9 cellular contexts compared by ENCODE assay signal in genomic region chr7:143385891-143386781, GRCh38. TPM values are rescaled to one million over a fixed set of nuclear protein-coding genes. Genes with fewer than 3 reads are reported as not detected.
DNase-seq lines count a peak whose midpoint lies in the region; ATAC-seq and TF ChIP-seq lines count a peak whose summit lies in the region.
"Had no signal": no experiment of that assay in that cellular context is flagged by ENCODE, and none has a peak within 500 bp of the region (broad histone marks: within the 10 kb centered on the region; RNA-seq: fewer than 3 reads in every experiment).

No MANE protein-coding gene starts in this region.

- ATAC-seq in CD4-positive, alpha-beta T cell (ENCODE audit: poor library complexity): peak; percentile 67
- ATAC-seq in HG03097 (IDR thresholded peaks at IDR 0.05; ENCODE audit: low FRiP score, unreplicated experiment): peak; percentile 48
- ATAC-seq in mucosa of descending colon: peak; percentile 35
- ATAC-seq in GM21576 (IDR thresholded peaks at IDR 0.05; ENCODE audit: unreplicated experiment): no peak

- H3K4me3 ChIP-seq in mucosa of descending colon (no peak overlapping the region), OCI-LY7 (ENCODE audit: low read depth, low read length, poor library complexity, severe bottlenecking) (no peak overlapping the region)

- H3K9me2 ChIP-seq in OCI-LY7 (ENCODE audit: insufficient read depth, low read length): no peaks in the 10 kb centered on the region

- H3K36me3 Mint-ChIP-seq in CD4-positive, alpha-beta T cell (ENCODE audit: low read depth): peaks cover 34% of the 10 kb centered on the region

- CTCF ChIA-PET in CD4-positive, alpha-beta T cell (lab: Charles Lee): no interaction called here
- CTCF ChIA-PET in OCI-LY7 (lab: Charles Lee; ENCODE audit: unreplicated experiment): interaction anchor here (1.1 kb wide), 1 partner anchor 10 kb away, joined by 3 read pairs; no protein-coding TSS in a partner anchor

- peaks cover 2% of the 10 kb centered on the region for H3K36me3 ChIP-seq in mucosa of descending colon (ENCODE audit: low read depth)
- H3K36me3 ChIP-seq in OCI-LY7 (ENCODE audit: insufficient read depth, low read length): no peaks in the 10 kb centered on the region

- H3K27me3 ChIP-seq in CD4-positive, alpha-beta T cell (ENCODE audit: control insufficient read depth, insufficient read depth, low read length): no peaks in the 10 kb centered on the region

- no peak for TF ChIP-seq CTCF in CD4-positive, alpha-beta T cell (IDR thresholded peaks at IDR 0.05)
- no peak for TF ChIP-seq CTCF in mucosa of descending colon (IDR thresholded peaks at IDR 0.05)
- no peak for TF ChIP-seq CTCF in OCI-LY7 (conservative IDR thresholded peaks at IDR 0.05; ENCODE audit: low read length)

- no peak overlapping the region for H3K4me2 ChIP-seq in OCI-LY7 (ENCODE audit: low read length)

- H3K79me2 ChIP-seq in OCI-LY7 (ENCODE audit: insufficient read depth, low read depth, low read length): no peaks in the 10 kb centered on the region

- no peaks in the 10 kb centered on the region for H3K27me3 Mint-ChIP-seq in CD4-positive, alpha-beta T cell

- intact Hi-C loops in CD4-positive, alpha-beta T cell (cut with DNase I, micrococcal nuclease): loop anchor here in 1 of 2 experiments (10.0 kb wide), 1 partner anchor 531 kb away; the partner anchor contains the start of gene EPHB6
- intact Hi-C loops in mucosa of descending colon (cut with DNase I, micrococcal nuclease): no loop called here
- intact Hi-C loops in OCI-LY7 (cut with micrococcal nuclease; ENCODE audit: unreplicated experiment): no loop called here

- H3K4me1 ChIP-seq in mucosa of descending colon (ENCODE audit: low read depth): peaks cover 26% of the 10 kb centered on the region
- H3K4me1 ChIP-seq in OCI-LY7 (ENCODE audit: insufficient read depth, low read length, poor library complexity, severe bottlenecking): no peaks in the 10 kb centered on the region

- H4K20me1 ChIP-seq in OCI-LY7 (ENCODE audit: insufficient read depth, low read length): no peaks in the 10 kb centered on the region

- no peak overlapping the region for H3K4me3 Mint-ChIP-seq in CD4-positive, alpha-beta T cell

- POLR2A ChIA-PET in CD4-positive, alpha-beta T cell (lab: Charles Lee): interaction anchor here (0.6 to 2.8 kb wide), 13 partner anchors 9 to 578 kb away, joined by 3 to 16 read pairs (median 4); partner anchors contain the start of genes CASP2 and EPHA1
- POLR2A ChIA-PET in OCI-LY7 (lab: Charles Lee): no interaction called here

- H3K27ac Mint-ChIP-seq in CD4-positive, alpha-beta T cell: no peak overlapping the region

- BruUV-seq in OCI-LY7 (replicated peaks; lab: Mats Ljungman, UMichigan): no TSS peak

- peak overlapping the region; percentile 68 for H3K27ac ChIP-seq in CD4-positive, alpha-beta T cell (ENCODE audit: low read depth, low read length)
- H3K27ac ChIP-seq in OCI-LY7 (ENCODE audit: low read depth, low read length, poor library complexity, severe bottlenecking): no peak overlapping the region

- H2AFZ ChIP-seq in OCI-LY7 (ENCODE audit: low read length): no peak overlapping the region

- no peaks in the 10 kb centered on the region for H3K9me3 Mint-ChIP-seq in CD4-positive, alpha-beta T cell

- DNase-seq in CD4-positive, alpha-beta T cell: peak in 3 of 10 experiments; percentile 34 to 47 (median 37)
- DNase-seq in astrocyte of the hippocampus (ENCODE audit: low read depth, low spot score) (peak; percentile 46), mucosa of descending colon (peak in 1 of 3 donors; percentile 43), NCI-H1436 (lab: John Stamatoyannopoulos, UW) (no peak), OCI-LY7 (ENCODE audit: low spot score) (no peak), NCI-H510A treated with DMSO at 0.1 percent for 48 hours (lab: John Stamatoyannopoulos, UW) (no peak)

- peaks cover 10% of the 10 kb centered on the region for H3K4me1 Mint-ChIP-seq in CD4-positive, alpha-beta T cell (ENCODE audit: low read depth)

- no peaks in the 10 kb centered on the region for H3K9me3 ChIP-seq in CD4-positive, alpha-beta T cell (ENCODE audit: control insufficient read depth, low read length)
- H3K9me3 ChIP-seq in mucosa of descending colon (no peaks in the 10 kb centered on the region), OCI-LY7 (ENCODE audit: low read length) (no peaks in the 10 kb centered on the region)

RNA-seq across cellular contexts. Expression of gene ZYX, which starts 5.0 kb away (rescaled TPM):
- total RNA-seq in CD4-positive, alpha-beta T cell: 100 to 1,000 TPM; 132 to 146 TPM
- total RNA-seq in mucosa of descending colon: 100 to 1,000 TPM in 2 of 3 donors, 10 to 100 TPM in 1; 49.0 to 203 (median 109) TPM
- 0.31 and 0.44 TPM in 2 replicates for total RNA-seq in OCI-LY7 (2014; rRNA removed; shearing (Covaris generic))
- 2.8 and 4.2 TPM in 2 replicates for total RNA-seq in OCI-LY7 (2022)

RNA-seq across cellular contexts. Expression of gene EPHA1, which starts 22.5 kb away (rescaled TPM):
- 10 to 100 TPM; 16.0 to 19.0 TPM for total RNA-seq in CD4-positive, alpha-beta T cell
- total RNA-seq in mucosa of descending colon: 10 to 100 TPM in 2 of 3 donors, 1 to 10 TPM in 1; 9.1 to 19.6 (median 18.9) TPM
- not detected in 2 replicates for total RNA-seq in OCI-LY7 (2014; rRNA removed; shearing (Covaris generic))
- total RNA-seq in OCI-LY7 (2022): not detected in 2 replicates

RNA-seq across cellular contexts. Expression of gene FAM131B, which starts 23.6 kb away (rescaled TPM):
- total RNA-seq in CD4-positive, alpha-beta T cell: under 1 TPM in 1 of 2 experiments, not detected in 1; 0.14 TPM
- total RNA-seq in mucosa of descending colon (1 to 10 TPM in 2 of 3 donors, under 1 TPM in 1; 0.43 to 6.2 (median 1.6) TPM), OCI-LY7 (2022) (not detected in 2 replicates)
- not detected in 2 replicates for total RNA-seq in OCI-LY7 (2014; rRNA removed; shearing (Covaris generic))

RNA-seq across cellular contexts. Expression of gene TAS2R60, which starts 57.1 kb away (rescaled TPM):
- total RNA-seq in CD4-positive, alpha-beta T cell: under 1 TPM; 0.47 to 0.61 TPM
- under 1 TPM in 1 of 3 donors, not detected in 2; 0.32 TPM for total RNA-seq in mucosa of descending colon
- not detected in 2 replicates for total RNA-seq in OCI-LY7 (2014; rRNA removed; shearing (Covaris generic))
- total RNA-seq in OCI-LY7 (2022): not detected in 2 replicates
- total RNA-seq: kidney epithelial cell had no signal

Comparison
In these comparisons a context has a peak if more than half of its experiments do, and no peak if none do; other contexts are left out.
1. RNA of gene ZYX, which starts 5.0 kb away (total RNA-seq): 132 to 146 TPM in CD4-positive, alpha-beta T cell and 49.0 to 203 TPM in mucosa of descending colon; 0.31 to 4.2 TPM in OCI-LY7; every median in the first group is over 4 times any median in the second.
2. RNA of gene EPHA1, which starts 22.5 kb away (total RNA-seq): 16.0 to 19.0 TPM in CD4-positive, alpha-beta T cell and 9.1 to 19.6 TPM in mucosa of descending colon; not detected in OCI-LY7; every median in the first group is over 10 times any median in the second.